ENCODE assay signal across 9 cellular contexts in genomic region chr7:125670926-125671572, GRCh38.
DNase-seq lines count a peak whose midpoint lies in the region; ATAC-seq and TF ChIP-seq lines count a peak whose summit lies in the region.
"Had no signal": no experiment of that assay in that cellular context is flagged by ENCODE, and none has a peak within 500 bp of the region (broad histone marks: within the 10 kb centered on the region; RNA-seq: fewer than 3 reads in every experiment).

No MANE protein-coding gene starts in this region.

- TF ChIP-seq POLR2A in right lobe of liver (IDR thresholded peaks at IDR 0.05) (no peak), ovary (IDR thresholded peaks at IDR 0.05) (no peak)

- H3K4me3 Mint-ChIP-seq in T-helper 2 cell treated with Interferon-gamma antibody and Interleukin-4, amounts not matched to agents 5 μg/mL and 100 μg/mL, for 36 hours: no peak overlapping the region

- no peak overlapping the region for H3K27ac ChIP-seq in HL-60 (replicated peaks)
- no peak overlapping the region for H3K27ac ChIP-seq in VCaP
- H3K27ac ChIP-seq in right lobe of liver: no peak overlapping the region
- H3K27ac ChIP-seq in ovary: no peak overlapping the region

- H3K9me3 Mint-ChIP-seq in T-helper 2 cell treated with Interferon-gamma antibody and Interleukin-4, amounts not matched to agents 5 μg/mL and 100 μg/mL, for 36 hours: no peaks in the 10 kb centered on the region

- DNase-seq in D341Med (ENCODE audit: low spot score) (peak; percentile 22), HL-60 (ENCODE audit: low read depth in 1 of 2, low spot score in 1 of 2) (no peak), right lobe of liver (no peak), ovary (no peak)
- DNase-seq in T-helper 2 cell treated with Interferon-gamma antibody and Interleukin-4, amounts not matched to agents 5 μg/mL and 100 μg/mL, for 36 hours (ENCODE audit: low spot score): no peak
- DNase-seq: stimulated activated CD4-positive, alpha-beta T cell treated with anti-CD3 and anti-CD28 coated beads, Interleukin-4, amount 100 ng/mL, for 4 hours had no signal

- intact Hi-C loops in right lobe of liver (cut with DNase I) (no loop called here), ovary (cut with DNase I) (no loop called here)

- 73% methylated on average over 1 of the region's 1 CpG for WGBS in right lobe of liver (ENCODE audit: insufficient coverage, low coverage, low lambda C conversion rate, missing lambda C conversion rate)
- WGBS in ovary, 3 donors: 92 to 94% (median 93%) methylated on average over 1 of the region's 1 CpG

- ATAC-seq in right lobe of liver (no peak), HG03135 (IDR thresholded peaks at IDR 0.05; ENCODE audit: unreplicated experiment) (no peak), GM19455 (IDR thresholded peaks at IDR 0.05; ENCODE audit: unreplicated experiment) (no peak)

- H3K9me3 ChIP-seq in right lobe of liver (no peaks in the 10 kb centered on the region), ovary (no peaks in the 10 kb centered on the region)

- H3K4me1 Mint-ChIP-seq in T-helper 2 cell treated with Interferon-gamma antibody and Interleukin-4, amounts not matched to agents 5 μg/mL and 100 μg/mL, for 36 hours (ENCODE audit: low read depth): no peaks in the 10 kb centered on the region

- H3K27me3 Mint-ChIP-seq in T-helper 2 cell treated with Interferon-gamma antibody and Interleukin-4, amounts not matched to agents 5 μg/mL and 100 μg/mL, for 36 hours (ENCODE audit: low read depth): no peaks in the 10 kb centered on the region

- H3K4me1 ChIP-seq in right lobe of liver (no peaks in the 10 kb centered on the region), ovary (ENCODE audit: insufficient read depth) (no peaks in the 10 kb centered on the region)

- TF ChIP-seq EP300 in ovary (IDR thresholded peaks at IDR 0.05): no peak

- H3K4me3 ChIP-seq in HL-60 (replicated peaks; ENCODE audit: insufficient read depth, low read length) (no peak overlapping the region), right lobe of liver (no peak overlapping the region), ovary (no peak overlapping the region)

- H3K27me3 ChIP-seq in HL-60 (ENCODE audit: insufficient read depth, poor library complexity, severe bottlenecking) (no peaks in the 10 kb centered on the region), right lobe of liver (no peaks in the 10 kb centered on the region), ovary (no peaks in the 10 kb centered on the region)

- H3K27ac Mint-ChIP-seq in T-helper 2 cell treated with Interferon-gamma antibody and Interleukin-4, amounts not matched to agents 5 μg/mL and 100 μg/mL, for 36 hours: no peak overlapping the region

- H3K36me3 ChIP-seq in right lobe of liver: no peaks in the 10 kb centered on the region
- H3K36me3 ChIP-seq in ovary: no peaks in the 10 kb centered on the region

- H3K36me3 Mint-ChIP-seq in T-helper 2 cell treated with Interferon-gamma antibody and Interleukin-4, amounts not matched to agents 5 μg/mL and 100 μg/mL, for 36 hours (ENCODE audit: low read depth): no peaks in the 10 kb centered on the region

- TF ChIP-seq CTCF in HL-60 (IDR thresholded peaks at IDR 0.05; ENCODE audit: insufficient read depth, low read length): peak; percentile 18
- peak; percentile 87 for TF ChIP-seq CTCF in VCaP (conservative IDR thresholded peaks at IDR 0.05)
- peak; percentile 39 to 58 (median 46) for TF ChIP-seq CTCF in right lobe of liver (IDR thresholded peaks at IDR 0.05)
- TF ChIP-seq CTCF in ovary (IDR thresholded peaks at IDR 0.05): no peak

Comparison
In these comparisons a context has a peak if more than half of its experiments do, and no peak if none do; other contexts are left out.
1. CTCF ChIP-seq: peak in HL-60 (single experiment), VCaP (single experiment) and right lobe of liver (4 of 4); none in ovary (0 of 3).